Comparison of ENCODE assay signal across 1 cellular context in genomic region chr3:14839236-14839635, GRCh38.
TF ChIP-seq lines count a peak whose summit lies in the region.

No MANE protein-coding gene starts in this region.

TF ChIP-seq in GM23338, 12 proteins besides CTCF, POLR2A, EP300 and RAD21 (continued from another document):
- TF ChIP-seq ZNF462 (CRISPR knock-in tag; IDR thresholded peaks at IDR 0.05): no peak
- no peak for TF ChIP-seq CREB1 (CRISPR knock-in tag; IDR thresholded peaks at IDR 0.05; ENCODE audit: low read depth)
- no peak for TF ChIP-seq EZH2 (IDR thresholded peaks at IDR 0.05; ENCODE audit: low read depth, unreplicated experiment)
- TF ChIP-seq ETS1 (IDR thresholded peaks at IDR 0.05): no peak
